Comparison of ENCODE assay signal across 12 cellular contexts in the genomic region with DNA sequence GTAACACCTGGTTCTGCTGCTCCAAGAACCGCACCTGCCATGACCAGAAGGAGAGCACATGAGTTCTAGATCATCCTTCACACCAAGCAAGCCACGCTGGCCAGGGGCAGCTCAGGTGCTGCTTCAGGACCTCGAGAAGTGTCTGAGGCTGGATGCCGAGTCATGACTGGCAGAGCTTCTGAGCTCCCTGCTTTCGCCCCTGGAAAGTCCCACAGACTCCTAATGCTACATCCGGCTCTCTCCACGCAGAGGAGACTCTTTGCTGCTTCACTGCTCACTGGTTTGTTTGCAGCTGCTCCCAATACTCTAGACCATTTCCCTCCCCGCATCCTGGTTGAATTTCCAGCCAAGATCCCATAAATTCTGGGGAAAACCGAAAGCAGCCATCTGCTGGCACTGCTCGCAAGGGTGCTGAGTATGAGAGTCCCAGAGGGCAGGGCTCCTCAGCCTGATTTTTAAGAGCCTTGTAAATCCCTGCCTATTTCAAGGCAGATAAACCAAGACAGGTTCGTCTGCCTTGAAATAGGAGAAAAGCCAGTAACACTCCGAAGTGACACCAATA. TPM values are rescaled to one million over a fixed set of nuclear protein-coding genes. Genes with fewer than 3 reads are reported as not detected.
DNase-seq lines count a peak whose midpoint lies in the region; ATAC-seq, FAIRE-seq and TF ChIP-seq lines count a peak whose summit lies in the region.
"Had no signal": no experiment of that assay in that cellular context is flagged by ENCODE, and none has a peak within 500 bp of the region (broad histone marks: within the 10 kb centered on the region; RNA-seq: fewer than 3 reads in every experiment).

No MANE protein-coding gene starts in this region.

- no peak for TF ChIP-seq POLR2A in esophagus muscularis mucosa (IDR thresholded peaks at IDR 0.05; ENCODE audit: low read depth)

- peak; percentile 61 for DNase-seq in Caki2 (ENCODE audit: low read depth)
- DNase-seq in RCC 7860 (ENCODE audit: low spot score), result peak; percentile 49
- DNase-seq in stimulated activated CD4-positive, alpha-beta T cell treated with anti-CD3 and anti-CD28 coated beads, Interleukin-4, amount 100 ng/mL, for 4 hours, result no peak
- no peak for DNase-seq in esophagus muscularis mucosa (ENCODE audit: extremely low spot score)
- DNase-seq: C1 segment of cervical spinal cord, dorsolateral prefrontal cortex, NCI-H510A treated with DMSO at 0.1 percent for 48 hours, substantia nigra, SW 1271 had no signal

- 80% methylated on average over 11 of the region's 12 CpGs for WGBS in esophagus muscularis mucosa

- H3K27ac ChIP-seq in muscle layer of duodenum (ENCODE audit: low read length) (peak overlapping the region; percentile 7), esophagus muscularis mucosa (replicated peaks in 1 of 4) (no peak overlapping the region)
- H3K27ac ChIP-seq: dorsolateral prefrontal cortex had no signal

- H3K9me3 ChIP-seq in muscle layer of duodenum (ENCODE audit: control insufficient read depth in 1 of 2, low read length in 2 of 2), result peaks cover 0 to 6% of the 10 kb centered on the region in 2 donors
- no peaks in the 10 kb centered on the region for H3K9me3 ChIP-seq in esophagus muscularis mucosa

- TF ChIP-seq CTCF in esophagus muscularis mucosa (IDR thresholded peaks at IDR 0.05), result no peak

- no peaks in the 10 kb centered on the region for H3K4me1 ChIP-seq in muscle layer of duodenum (ENCODE audit: control insufficient read depth in 1 of 2, insufficient read depth in 2 of 2, low read length in 2 of 2)
- no peaks in the 10 kb centered on the region for H3K4me1 ChIP-seq in esophagus muscularis mucosa

- no peak for FAIRE-seq in RCC 7860 (lab: Jason Lieb, UNC)
- FAIRE-seq: GM18507 had no signal

- H3K4me3 ChIP-seq in muscle layer of duodenum (ENCODE audit: low read depth in 1 of 2, low read length in 2 of 2) (no peak overlapping the region), esophagus muscularis mucosa (no peak overlapping the region)
- H3K4me3 ChIP-seq: dorsolateral prefrontal cortex had no signal

- intact Hi-C loops in esophagus muscularis mucosa (cut with DNase I), result no loop called here

- in situ Hi-C loops in Caki2 (cut with HindIII; ENCODE audit: low pct_unique_long_range_greater_than_20kb, low sequenced_read_pairs), result no loop called here

- ATAC-seq in HG02610 (IDR thresholded peaks at IDR 0.05; ENCODE audit: unreplicated experiment), result no peak

- H3K27me3 ChIP-seq in muscle layer of duodenum (ENCODE audit: low read depth, low read length) (no peaks in the 10 kb centered on the region), esophagus muscularis mucosa (peaks cover 0 to 27% (median 0%) of the 10 kb centered on the region in 4 donors)

- TF ChIP-seq EP300 in esophagus muscularis mucosa (IDR thresholded peaks at IDR 0.05), result no peak

- H3K36me3 ChIP-seq in muscle layer of duodenum (ENCODE audit: control insufficient read depth in 1 of 2, insufficient read depth in 2 of 2, low read length in 2 of 2), result no peaks in the 10 kb centered on the region
- H3K36me3 ChIP-seq in esophagus muscularis mucosa, result no peaks in the 10 kb centered on the region

RNA-seq across cellular contexts. Expression of a gene that starts 1.4 kb away (rescaled TPM):
- total RNA-seq in Caki2 (2014; rRNA removed; shearing (Covaris generic); ENCODE audit: low replicate concordance), result 2.4 TPM in 1 of 2 replicates, not detected in the other
- total RNA-seq in esophagus muscularis mucosa, result not detected

RNA-seq across cellular contexts. Expression of a gene that starts 29.6 kb away (rescaled TPM):
- not detected in 2 replicates for total RNA-seq in Caki2 (2014; rRNA removed; shearing (Covaris generic); ENCODE audit: low replicate concordance)
- total RNA-seq in esophagus muscularis mucosa, result not detected

RNA-seq across cellular contexts. Expression of a gene that starts 32.2 kb away (rescaled TPM):
- 0.51 TPM in 1 of 2 replicates, not detected in the other for total RNA-seq in Caki2 (2014; rRNA removed; shearing (Covaris generic); ENCODE audit: low replicate concordance)
- not detected for total RNA-seq in esophagus muscularis mucosa

RNA-seq across cellular contexts. Expression of a gene that starts 49.3 kb away (rescaled TPM):
- total RNA-seq in Caki2 (2014; rRNA removed; shearing (Covaris generic); ENCODE audit: low replicate concordance), result not detected in 2 replicates
- not detected for total RNA-seq in esophagus muscularis mucosa

RNA-seq across cellular contexts. Expression of a gene that starts 52.7 kb away (rescaled TPM):
- total RNA-seq in Caki2 (2014; rRNA removed; shearing (Covaris generic); ENCODE audit: low replicate concordance), result not detected in 2 replicates
- not detected for total RNA-seq in esophagus muscularis mucosa

Comparison
In these comparisons a context has a peak if more than half of its experiments do, and no peak if none do; other contexts are left out.
1. DNase-seq: peak in Caki2 (single experiment) and RCC 7860 (single experiment); none in stimulated activated CD4-positive, alpha-beta T cell treated with anti-CD3 and anti-CD28 coated beads, Interleukin-4, amount 100 ng/mL, for 4 hours (0 of 2) and esophagus muscularis mucosa (single experiment).